ENCODE assay signal across 15 cellular contexts in genomic region chr5:74950836-74951515, GRCh38.
DNase-seq lines count a peak whose midpoint lies in the region; ATAC-seq and TF ChIP-seq lines count a peak whose summit lies in the region.
"Had no signal": no experiment of that assay in that cellular context is flagged by ENCODE, and none has a peak within 500 bp of the region (broad histone marks: within the 10 kb centered on the region; RNA-seq: fewer than 3 reads in every experiment).

No MANE protein-coding gene starts in this region.

- H3K27ac Mint-ChIP-seq in nephron progenitor cell, result peak overlapping the region; percentile 12
- H3K27ac Mint-ChIP-seq: H9 had no signal

- H3K4me3 Mint-ChIP-seq in nephron progenitor cell, result no peak overlapping the region
- H3K4me3 Mint-ChIP-seq: CD8-positive, alpha-beta memory T cell; H9 had no signal

- H3K27me3 Mint-ChIP-seq in nephron progenitor cell (ENCODE audit: low read depth, poor library complexity), result peaks cover 6% of the 10 kb centered on the region

- H3K4me3 ChIP-seq in AG10803 (ENCODE audit: low read length) (no peak overlapping the region), choroid plexus epithelial cell (ENCODE audit: low read depth, low read length) (no peak overlapping the region)
- H3K4me3 ChIP-seq: Peyer's patch had no signal

- H3K36me3 Mint-ChIP-seq in nephron progenitor cell (ENCODE audit: low read depth), result no peaks in the 10 kb centered on the region

- H3K9me3 Mint-ChIP-seq in nephron progenitor cell, result peaks cover 10% of the 10 kb centered on the region

- intact Hi-C loops in left colon (cut with DNase I, micrococcal nuclease), result no loop called here

- ATAC-seq in GM19328 (IDR thresholded peaks at IDR 0.05; ENCODE audit: unreplicated experiment), result no peak
- ATAC-seq in left colon, result no peak

- H3K4me1 Mint-ChIP-seq in nephron progenitor cell, result peaks cover 32% of the 10 kb centered on the region

- no peak for TF ChIP-seq CTCF in AG10803 (conservative IDR thresholded peaks at IDR 0.05; ENCODE audit: low read length)
- TF ChIP-seq CTCF in choroid plexus epithelial cell (conservative IDR thresholded peaks at IDR 0.05; ENCODE audit: low read depth, low read length), result no peak
- no peak for TF ChIP-seq CTCF in nephron progenitor cell (IDR thresholded peaks at IDR 0.05)

- DNase-seq in AG10803 (ENCODE audit: low read depth), result peak; percentile 42
- DNase-seq in HCEC 1CT, result peak; percentile 54
- peak; percentile 13 for DNase-seq in choroid plexus epithelial cell (ENCODE audit: low read depth)
- no peak for DNase-seq in nephron progenitor cell
- DNase-seq in left colon, result no peak
- DNase-seq in CD1c-positive myeloid dendritic cell (ENCODE audit: extremely low spot score), result no peak
- DNase-seq in LoVo (ENCODE audit: low spot score), result no peak
- DNase-seq: CD8-positive, alpha-beta memory T cell; DMS 273 treated with DMSO at 0.1 percent for 48 hours; H9; NCI-H1694 treated with DMSO at 0.1 percent for 48 hours; NCI-H748 treated with DMSO at 0.1 percent for 48 hours; Peyer's patch; SHP77 treated with DMSO at 0.1 percent for 48 hours had no signal

Comparison
In these comparisons a context has a peak if more than half of its experiments do, and no peak if none do; other contexts are left out.
1. DNase-seq: peak in AG10803 (single experiment), HCEC 1CT (single experiment) and choroid plexus epithelial cell (single experiment); none in nephron progenitor cell (single experiment), left colon (0 of 2), CD1c-positive myeloid dendritic cell (single experiment) and LoVo (single experiment).